ENCODE assay signal across 11 cellular contexts in the genomic region with DNA sequence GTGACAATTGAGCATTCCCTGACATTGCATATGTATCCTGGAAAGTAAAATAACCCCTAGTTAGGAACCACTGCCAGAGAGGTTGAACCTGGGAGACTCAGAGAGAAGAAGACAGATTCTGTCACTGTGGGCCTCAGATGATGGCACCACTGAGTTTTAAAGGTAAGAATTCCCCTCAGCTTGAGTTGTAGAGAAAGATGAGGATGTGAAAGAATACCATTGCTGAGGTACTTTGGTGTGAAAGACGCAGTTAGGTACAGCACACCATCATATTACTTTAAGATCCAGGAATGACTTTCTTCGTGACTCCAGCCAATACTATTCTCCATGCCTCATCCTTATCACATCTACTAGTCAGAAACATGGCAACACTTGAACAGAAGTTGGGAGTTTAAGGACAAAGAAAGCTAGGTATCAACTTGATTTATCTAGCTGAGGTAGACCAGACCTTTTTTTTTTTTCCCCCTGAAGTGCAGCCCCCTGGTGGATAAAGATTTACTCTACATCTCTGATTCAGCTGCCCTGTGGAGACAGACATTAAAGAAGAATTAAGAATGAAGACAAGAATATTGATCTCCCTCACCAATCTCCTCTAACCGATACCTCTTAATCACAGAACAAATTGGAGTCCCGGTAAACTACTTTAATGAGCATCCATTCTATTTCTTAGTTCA.
DNase-seq lines count a peak whose midpoint lies in the region; ATAC-seq, FAIRE-seq and TF ChIP-seq lines count a peak whose summit lies in the region.
"Had no signal": no experiment of that assay in that cellular context is flagged by ENCODE, and none has a peak within 500 bp of the region (broad histone marks: within the 10 kb centered on the region; RNA-seq: fewer than 3 reads in every experiment).

No MANE protein-coding gene starts in this region.

- peak; percentile 46 for ATAC-seq in HG02884 (IDR thresholded peaks at IDR 0.05; ENCODE audit: unreplicated experiment)
- ATAC-seq in GM12878 = peak; percentile 73
- ATAC-seq in GM21528 (IDR thresholded peaks at IDR 0.05; ENCODE audit: low FRiP score, unreplicated experiment) = no peak
- ATAC-seq: activated CD4-positive, CD25-positive, alpha-beta regulatory T cell treated with anti-CD3 and anti-CD28 coated beads, Interleukin-2, amount 50 U/mL, for 24 hours had no signal

- no peak overlapping the region for H3K4me3 ChIP-seq in A673 (ENCODE audit: low read depth, low read length, poor library complexity, severe bottlenecking)
- no peak overlapping the region for H3K4me3 ChIP-seq in GM12878
- H3K4me3 ChIP-seq in ovary = no peak overlapping the region
- no peak overlapping the region for H3K4me3 ChIP-seq in prostate gland
- H3K4me3 ChIP-seq: colonic mucosa had no signal

- H4K20me1 ChIP-seq in GM12878 (ENCODE audit: control insufficient read depth, insufficient read depth) = no peaks in the 10 kb centered on the region

- no peaks in the 10 kb centered on the region for H3K27me3 ChIP-seq in A673 (replicated peaks; ENCODE audit: insufficient read depth, low read depth, low read length, poor library complexity)
- H3K27me3 ChIP-seq in GM12878 (replicated peaks in 1 of 2; ENCODE audit: control insufficient read depth in 2 of 2, insufficient read depth in 2 of 2, low read length in 1 of 2) = no peaks in the 10 kb centered on the region
- no peaks in the 10 kb centered on the region for H3K27me3 ChIP-seq in ovary
- no peaks in the 10 kb centered on the region for H3K27me3 ChIP-seq in prostate gland (replicated peaks; ENCODE audit: insufficient read depth)
- H3K27me3 ChIP-seq: colonic mucosa had no signal

- no peaks in the 10 kb centered on the region for H3K79me2 ChIP-seq in GM12878 (ENCODE audit: control insufficient read depth, insufficient read depth, low read length)

- H3K4me2 ChIP-seq in GM12878 (ENCODE audit: control insufficient read depth, insufficient read depth) = no peak overlapping the region

- H2AFZ ChIP-seq in GM12878 (ENCODE audit: control insufficient read depth, low read depth, low read length) = no peak overlapping the region

- RAD21 ChIA-PET in GM12878 (lab: Charles Lee; ENCODE audit: unreplicated experiment) = interaction anchor here (1.3 to 2.9 kb wide), 3 partner anchors 107 to 1112 kb away, joined by 4 to 10 read pairs (median 6); no protein-coding TSS in a partner anchor

- peak; percentile 48 for TF ChIP-seq RAD21 in GM12878 (IDR thresholded peaks at IDR 0.05; ENCODE audit: insufficient read depth, low read depth, low read length)

- TF ChIP-seq EP300 in GM12878 (IDR thresholded peaks at IDR 0.05; ENCODE audit: borderline replicate concordance in 1 of 2, control insufficient read depth in 1 of 2, low read depth in 2 of 2, low read length in 2 of 2) (no peak), ovary (IDR thresholded peaks at IDR 0.05) (no peak)

- H3K4me1 ChIP-seq in A673 (ENCODE audit: insufficient read depth, low read length, poor library complexity, severe bottlenecking) = no peaks in the 10 kb centered on the region
- H3K4me1 ChIP-seq in GM12878 (ENCODE audit: control insufficient read depth, insufficient read depth, low read length) = no peaks in the 10 kb centered on the region
- no peaks in the 10 kb centered on the region for H3K4me1 ChIP-seq in ovary (ENCODE audit: insufficient read depth)
- no peaks in the 10 kb centered on the region for H3K4me1 ChIP-seq in prostate gland (replicated peaks)
- H3K4me1 ChIP-seq: colonic mucosa had no signal

- TF ChIP-seq POLR2A in GM12878 (IDR thresholded peaks at IDR 0.05; ENCODE audit: low read depth, low read length) (no peak), ovary (IDR thresholded peaks at IDR 0.05) (no peak), prostate gland (IDR thresholded peaks at IDR 0.05) (no peak)

- POLR2A ChIA-PET in A673 (lab: Charles Lee; ENCODE audit: low non-redundant PET) = no interaction called here
- POLR2A ChIA-PET in GM12878 (lab: Charles Lee) = no interaction called here

- CTCF ChIA-PET in A673 (lab: Charles Lee) = interaction anchor here (1.7 kb wide), 1 partner anchor 300 kb away, joined by 5 read pairs; no protein-coding TSS in a partner anchor
- CTCF ChIA-PET in GM12878 (lab: Yijun Ruan, JAX) = interaction anchor here (0.6 to 1.3 kb wide), 8 partner anchors 15 to 1151 kb away, joined by 3 to 4 read pairs (median 3); no protein-coding TSS in a partner anchor

- in situ Hi-C loops in GM13977 (cut with MboI; ENCODE audit: low pct_unique_long_range_greater_than_20kb, low sequenced_read_pairs, unreplicated experiment) (no loop called here), GM12878 (cut with MboI) (no loop called here)

- no peaks in the 10 kb centered on the region for H3K36me3 ChIP-seq in A673 (ENCODE audit: insufficient read depth, low read length, poor library complexity, severe bottlenecking)
- H3K36me3 ChIP-seq in GM12878 (ENCODE audit: control insufficient read depth in 2 of 2, insufficient read depth in 2 of 2, low read length in 1 of 2) = no peaks in the 10 kb centered on the region
- no peaks in the 10 kb centered on the region for H3K36me3 ChIP-seq in ovary
- H3K36me3 ChIP-seq in prostate gland = no peaks in the 10 kb centered on the region
- H3K36me3 ChIP-seq: colonic mucosa had no signal

- TF ChIP-seq CTCF in A673 (conservative IDR thresholded peaks at IDR 0.05; ENCODE audit: low read depth, low read length) (0 out of 2 replicates have a peak, but pooled peaks have one; percentile 38), GM13977 (IDR thresholded peaks at IDR 0.05; ENCODE audit: extremely low read depth, insufficient read depth, missing control alignments) (peak; percentile 22), GM12878 (IDR thresholded peaks at IDR 0.05 in 2 of 3, conservative IDR thresholded peaks at IDR 0.05 in 1 of 3; ENCODE audit: control insufficient read depth in 2 of 3, extremely low read depth in 1 of 3, insufficient read depth in 1 of 3, low read depth in 3 of 3, low read length in 3 of 3) (peak; percentile 10 to 29 (median 21); a peak in 3 of 6 replicates), ovary (IDR thresholded peaks at IDR 0.05) (no peak), prostate gland (IDR thresholded peaks at IDR 0.05) (no peak)

- no peak overlapping the region for H3K9ac ChIP-seq in GM12878 (ENCODE audit: control insufficient read depth, insufficient read depth, low read length)

- intact Hi-C loops in A673 (cut with micrococcal nuclease; ENCODE audit: unreplicated experiment) = no loop called here
- intact Hi-C loops in GM12878 (cut with micrococcal nuclease; ENCODE audit: unreplicated experiment) = loop anchor here (1.0 to 10.0 kb wide), 4 partner anchors 109 to 1147 kb away; no protein-coding TSS in a partner anchor
- intact Hi-C loops in ovary (cut with DNase I) = loop anchor here in 1 of 4 donors (10.0 kb wide), 1 partner anchor 1907 kb away; no protein-coding TSS in a partner anchor
- intact Hi-C loops in prostate gland (cut with DNase I) = no loop called here

- DNase-seq in A673 (ENCODE audit: low spot score) = peak; percentile 27
- no peak for DNase-seq in GM13977 (ENCODE audit: low spot score)
- no peak for DNase-seq in GM12878 (ENCODE audit: low read depth, low spot score)
- DNase-seq in NCI-H187 (lab: John Stamatoyannopoulos, UW) = no peak
- no peak for DNase-seq in ovary
- DNase-seq in prostate gland (ENCODE audit: low spot score) = no peak
- DNase-seq: colonic mucosa, head of caudate nucleus had no signal

- FAIRE-seq in GM12878 (lab: Jason Lieb, UNC) = no peak

- 12% methylated on average over 4 of the region's 4 CpGs for whole genome bisulfite sequencing in GM12878 (ENCODE audit: insufficient coverage, insufficient replicate concordance, low lambda C conversion rate, missing lambda C conversion rate)
- 88 to 94% (median 91%) methylated on average over 4 of the region's 4 CpGs for WGBS in ovary, 3 donors
- WGBS in prostate gland = 93% methylated on average over 4 of the region's 4 CpGs

- H3K9me3 ChIP-seq in A673 (ENCODE audit: low read depth, low read length, poor library complexity, severe bottlenecking) (no peaks in the 10 kb centered on the region), GM12878 (replicated peaks; ENCODE audit: control insufficient read depth, insufficient read depth, low read length) (no peaks in the 10 kb centered on the region), ovary (no peaks in the 10 kb centered on the region), prostate gland (no peaks in the 10 kb centered on the region)
- H3K9me3 ChIP-seq: colonic mucosa had no signal

- H3K27ac ChIP-seq in A673 (ENCODE audit: low read depth, low read length, poor library complexity, severe bottlenecking) (no peak overlapping the region), GM12878 (ENCODE audit: control insufficient read depth, insufficient read depth) (no peak overlapping the region), ovary (no peak overlapping the region), prostate gland (no peak overlapping the region)
- H3K27ac ChIP-seq: colonic mucosa had no signal

- BruUV-seq in A673 (replicated peaks; lab: Mats Ljungman, UMichigan) = no TSS peak
- BruUV-seq in GM12878 (replicated peaks; lab: Mats Ljungman, UMichigan) = no TSS peak

- SMC1A ChIA-PET in GM12878 (lab: Charles Lee; ENCODE audit: uncharacterized antibody, unreplicated experiment) = interaction anchor here (0.8 to 1.7 kb wide), 4 partner anchors 25 to 1151 kb away, joined by 3 to 5 read pairs (median 4); no protein-coding TSS in a partner anchor

TF ChIP-seq in GM12878, 131 proteins besides CTCF, POLR2A, EP300 and RAD21:
- TF ChIP-seq RUNX3 (IDR thresholded peaks at IDR 0.05; ENCODE audit: low read length) (no peak), NFIC (IDR thresholded peaks at IDR 0.05; ENCODE audit: low read depth, low read length) (0 out of 2 replicates have a peak, but pooled peaks have one; percentile 23), SMC3 (IDR thresholded peaks at IDR 0.05; ENCODE audit: borderline replicate concordance, low read length) (peak; percentile 37; the same call in 1 of the 2 replicates)

Comparison
In these comparisons a context has a peak if more than half of its experiments do, and no peak if none do; other contexts are left out.
1. CTCF ChIP-seq: peak in A673 (single experiment), GM13977 (single experiment) and GM12878 (3 of 3); none in ovary (0 of 3) and prostate gland (0 of 4).